In the genomic region with DNA sequence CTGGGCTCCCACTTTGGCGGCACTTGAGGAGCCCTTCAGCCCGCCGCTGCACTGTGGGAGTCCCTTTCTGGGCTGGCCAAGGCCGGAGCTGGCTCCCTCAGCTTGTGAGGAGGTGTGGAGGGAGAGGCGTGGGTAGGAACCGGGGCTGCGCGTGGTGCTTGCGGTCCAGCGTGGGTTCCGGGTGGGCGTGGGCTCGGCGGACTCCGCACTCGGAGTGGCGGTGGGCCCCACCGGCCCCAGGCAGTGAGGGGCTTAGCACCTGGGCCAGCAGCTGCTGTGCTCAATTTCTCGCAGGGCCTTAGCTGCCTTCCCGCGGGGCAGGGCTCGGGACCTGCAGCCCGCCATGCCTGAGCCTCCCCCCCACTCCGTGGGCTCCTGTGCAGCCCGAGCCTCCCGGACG, we compare ENCODE assay signal across 1 cellular context. TPM values are rescaled to one million over a fixed set of nuclear protein-coding genes. Genes with fewer than 3 reads are reported as not detected.
"Had no signal": no experiment of that assay in that cellular context is flagged by ENCODE, and none has a peak within 500 bp of the region (broad histone marks: within the 10 kb centered on the region; RNA-seq: fewer than 3 reads in every experiment).

No MANE protein-coding gene starts in this region.

RNA-seq across cellular contexts. Expression of gene KCNAB1, which starts 21.0 kb away (rescaled TPM):
- total RNA-seq: GM12878 had no signal
